8 cellular contexts compared by ENCODE assay signal in genomic region chr1:1324084-1324523, GRCh38. TPM values are rescaled to one million over a fixed set of nuclear protein-coding genes. Genes with fewer than 3 reads are reported as not detected.
DNase-seq lines count a peak whose midpoint lies in the region; ATAC-seq, FAIRE-seq and TF ChIP-seq lines count a peak whose summit lies in the region.

No MANE protein-coding gene starts in this region.

- TF ChIP-seq CTCF in GM12865 (IDR thresholded peaks at IDR 0.05; ENCODE audit: insufficient read depth, low read depth, low read length, missing control alignments) (no peak), HEK293 (tag by site-specific recombination; IDR thresholded peaks at IDR 0.05) (no peak), hepatocyte (IDR thresholded peaks at IDR 0.05; ENCODE audit: poor library complexity) (no peak), D721Med (IDR thresholded peaks at IDR 0.05; ENCODE audit: insufficient read depth, missing control alignments) (no peak)

- POLR2A ChIA-PET in HEK293 (lab: Yijun Ruan, JAX): no interaction called here

- peak; percentile 44 for ATAC-seq in stimulated activated naive CD8-positive, alpha-beta T cell treated with anti-CD3 and anti-CD28 coated beads, Interleukin-15, amount 100 ng/mL, for 72 hours

- FAIRE-seq in D721Med (lab: Jason Lieb, UNC): no peak

- peaks cover 80% of the 10 kb centered on the region for H3K4me1 Mint-ChIP-seq in stimulated activated naive CD8-positive, alpha-beta T cell treated with anti-CD3 and anti-CD28 coated beads, Interleukin-15, amount 100 ng/mL, for 72 hours

- WGBS in hepatocyte (ENCODE audit: low lambda C conversion rate, missing lambda C conversion rate): under 1% methylated on average over 33 of the region's 41 CpGs

- peaks cover 0 to 58% of the 10 kb centered on the region in 2 experiments; a peak in 2 of 3 replicates for H3K36me3 ChIP-seq in HEK293 (ENCODE audit: control insufficient read depth in 2 of 2, insufficient read depth in 1 of 2, low read length in 2 of 2)
- H3K36me3 ChIP-seq in SK-N-MC (ENCODE audit: insufficient read depth, low read length): peaks cover 6% of the 10 kb centered on the region; the same call in 1 of the 2 replicates
- H3K36me3 ChIP-seq in hepatocyte (replicated peaks; ENCODE audit: insufficient read depth, low read depth): no peaks in the 10 kb centered on the region

- CTCF ChIA-PET in HEK293 (lab: Yijun Ruan, JAX): no interaction called here

- peak overlapping the region in 1 of 2 donors; percentile 98 for H3K27ac Mint-ChIP-seq in stimulated activated naive CD8-positive, alpha-beta T cell treated with anti-CD3 and anti-CD28 coated beads, Interleukin-15, amount 100 ng/mL, for 72 hours

- no peaks in the 10 kb centered on the region for H3K27me3 Mint-ChIP-seq in stimulated activated naive CD8-positive, alpha-beta T cell treated with anti-CD3 and anti-CD28 coated beads, Interleukin-15, amount 100 ng/mL, for 72 hours

- H3K4me3 Mint-ChIP-seq in stimulated activated naive CD8-positive, alpha-beta T cell treated with anti-CD3 and anti-CD28 coated beads, Interleukin-15, amount 100 ng/mL, for 72 hours: peak overlapping the region; percentile 90 to 91

- no peak for DNase-seq in GM12865 (ENCODE audit: low read depth)
- DNase-seq in SK-N-MC (ENCODE audit: low read depth, low spot score): no peak
- DNase-seq in hepatocyte (ENCODE audit: low spot score): no peak
- DNase-seq in stimulated activated naive CD8-positive, alpha-beta T cell treated with anti-CD3 and anti-CD28 coated beads, Interleukin-15, amount 100 ng/mL, for 72 hours: no peak
- DNase-seq in HPDE6-E6E7 (ENCODE audit: extremely low spot score): no peak
- DNase-seq in DMS79 (lab: John Stamatoyannopoulos, UW): no peak
- DNase-seq in D721Med (ENCODE audit: insufficient read length, low spot score): no peak

- H3K79me2 ChIP-seq in hepatocyte: peaks cover 71% of the 10 kb centered on the region

- H3K27me3 ChIP-seq in hepatocyte: no peaks in the 10 kb centered on the region

- H3K9me2 ChIP-seq in hepatocyte (replicated peaks; ENCODE audit: insufficient read depth): no peaks in the 10 kb centered on the region

- peaks cover 28% of the 10 kb centered on the region for H4K20me1 ChIP-seq in hepatocyte (ENCODE audit: insufficient read depth, poor library complexity, severe bottlenecking)

- H3K27ac ChIP-seq in HEK293 (ENCODE audit: extremely low read depth, low read depth, low read length) (peak overlapping the region; percentile 84; the same call in 1 of the 2 replicates), SK-N-MC (0 out of 2 replicates have a peak overlapping the region, but pooled peaks have one; percentile 50), hepatocyte (peak overlapping the region; percentile 86)

- H3K4me1 ChIP-seq in HEK293 (ENCODE audit: control insufficient read depth, insufficient read depth, low read length) (peaks cover 10% of the 10 kb centered on the region), hepatocyte (ENCODE audit: insufficient read depth) (peaks cover 13% of the 10 kb centered on the region)

- peak overlapping the region; percentile 89 for H3K4me2 ChIP-seq in hepatocyte

- H3K9ac ChIP-seq in SK-N-MC (ENCODE audit: insufficient read length): peak overlapping the region; percentile 91

- peak overlapping the region; percentile 83 for H3K4me3 ChIP-seq in GM12865 (ENCODE audit: low read depth, low read length)
- peak overlapping the region; percentile 93 for H3K4me3 ChIP-seq in HEK293 (ENCODE audit: low read depth, low read length)
- peak overlapping the region; percentile 82 for H3K4me3 ChIP-seq in SK-N-MC
- H3K4me3 ChIP-seq in hepatocyte: peak overlapping the region; percentile 99

- no peaks in the 10 kb centered on the region for H3K9me3 ChIP-seq in HEK293 (ENCODE audit: control insufficient read depth, insufficient read depth, low read depth, low read length)
- H3K9me3 ChIP-seq in SK-N-MC (ENCODE audit: low read depth, low read length): no peaks in the 10 kb centered on the region
- no peaks in the 10 kb centered on the region for H3K9me3 ChIP-seq in hepatocyte (ENCODE audit: low read depth)

- peak overlapping the region; percentile 85 for H2AFZ ChIP-seq in hepatocyte

- H3K9me3 Mint-ChIP-seq in stimulated activated naive CD8-positive, alpha-beta T cell treated with anti-CD3 and anti-CD28 coated beads, Interleukin-15, amount 100 ng/mL, for 72 hours: no peaks in the 10 kb centered on the region

TF ChIP-seq in HEK293, 187 proteins besides CTCF, POLR2A, EP300 and RAD21 (continues in another document):
- TF ChIP-seq ZBTB49 (tag by site-specific recombination; IDR thresholded peaks at IDR 0.05; ENCODE audit: low read depth) (no peak), YY1 (tag by site-specific recombination; IDR thresholded peaks at IDR 0.05) (no peak), ZNF76 (tag by site-specific recombination; IDR thresholded peaks at IDR 0.05; ENCODE audit: borderline replicate concordance, low read depth) (peak; percentile 66; the same call in 1 of the 2 replicates), ZNF830 (tag by site-specific recombination; IDR thresholded peaks at IDR 0.05; ENCODE audit: low read depth) (no peak), KLF8 (tag by site-specific recombination; IDR thresholded peaks at IDR 0.05) (0 out of 2 replicates have a peak, but pooled peaks have one; percentile 10), TCF7L2 (IDR thresholded peaks at IDR 0.05; ENCODE audit: borderline replicate concordance, low read depth, low read length) (no peak), ZSCAN5A (tag by site-specific recombination; IDR thresholded peaks at IDR 0.05) (0 out of 2 replicates have a peak, but pooled peaks have one; percentile 23), ZNF324 (tag by site-specific recombination; IDR thresholded peaks at IDR 0.05) (peak; percentile 57; the same call in 1 of the 2 replicates), KLF16 (tag by site-specific recombination; IDR thresholded peaks at IDR 0.05) (peak; percentile 12; the same call in 1 of the 2 replicates), ZNF423 (tag by site-specific recombination; IDR thresholded peaks at IDR 0.05) (0 out of 2 replicates have a peak, but pooled peaks have one; percentile 48), PRDM4 (tag by site-specific recombination; IDR thresholded peaks at IDR 0.05) (0 out of 2 replicates have a peak, but pooled peaks have one; percentile 17)

RNA-seq across cellular contexts. Expression of gene INTS11, which starts 0.4 kb away (rescaled TPM):
- total RNA-seq in hepatocyte: 72.1 and 80.6 TPM in 2 replicates
- polyA plus RNA-seq in hepatocyte: 73.7 and 80.4 TPM in 2 replicates

RNA-seq across cellular contexts. Expression of gene CPTP, which starts 0.5 kb away (rescaled TPM):
- total RNA-seq in hepatocyte: 12.8 and 22.9 TPM in 2 replicates
- 43.2 and 45.6 TPM in 2 replicates for polyA plus RNA-seq in hepatocyte

RNA-seq across cellular contexts. Expression of gene TAS1R3, which starts 7.0 kb away (rescaled TPM):
- 0.17 TPM in 1 of 2 replicates, not detected in the other for total RNA-seq in hepatocyte
- 0.42 and 1.0 TPM in 2 replicates for polyA plus RNA-seq in hepatocyte

RNA-seq across cellular contexts. Expression of gene PUSL1, which starts 15.7 kb away (rescaled TPM):
- total RNA-seq in hepatocyte: 27.7 and 36.2 TPM in 2 replicates
- 27.4 and 37.2 TPM in 2 replicates for polyA plus RNA-seq in hepatocyte

RNA-seq across cellular contexts. Expression of gene ACAP3, which starts 16.4 kb away (rescaled TPM):
- total RNA-seq in hepatocyte: 50.9 and 56.0 TPM in 2 replicates
- 87.1 and 108 TPM in 2 replicates for polyA plus RNA-seq in hepatocyte
